Comparison of ENCODE assay signal across 17 cellular contexts in genomic region chr15:99052205-99052604, GRCh38. TPM values are rescaled to one million over a fixed set of nuclear protein-coding genes. Genes with fewer than 3 reads are reported as not detected.
DNase-seq lines count a peak whose midpoint lies in the region; ATAC-seq and TF ChIP-seq lines count a peak whose summit lies in the region.
"Had no signal": no experiment of that assay in that cellular context is flagged by ENCODE, and none has a peak within 500 bp of the region (broad histone marks: within the 10 kb centered on the region; RNA-seq: fewer than 3 reads in every experiment).

No MANE protein-coding gene starts in this region.

- H3K27ac ChIP-seq in neutrophil: peak overlapping the region; percentile 9
- H3K27ac ChIP-seq in tibial nerve: no peak overlapping the region
- H3K27ac ChIP-seq: parathyroid adenoma had no signal

- H3K27me3 Mint-ChIP-seq in activated CD4-positive, alpha-beta T cell treated with anti-CD3 and anti-CD28 coated beads, Interleukin-2, amount 10 ng/mL, durations not matched to agents 7 days and 5 days: peaks cover 7% of the 10 kb centered on the region

- H3K27ac Mint-ChIP-seq in activated CD4-positive, alpha-beta T cell treated with anti-CD3 and anti-CD28 coated beads, Interleukin-2, amount 10 ng/mL, durations not matched to agents 7 days and 5 days: no peak overlapping the region
- H3K27ac Mint-ChIP-seq: CD8-positive, alpha-beta T cell; mesothelial cell of epicardium had no signal

- POLR2A ChIA-PET in activated CD4-positive, alpha-beta T cell treated with anti-CD3 and anti-CD28 coated beads, Interleukin-2, amount 10 ng/mL, durations not matched to agents 7 days and 5 days (lab: Charles Lee): no interaction called here

- TF ChIP-seq POLR2A in tibial nerve (IDR thresholded peaks at IDR 0.05): no peak

- H3K4me3 Mint-ChIP-seq in activated CD4-positive, alpha-beta T cell treated with anti-CD3 and anti-CD28 coated beads, Interleukin-2, amount 10 ng/mL, durations not matched to agents 7 days and 5 days: no peak overlapping the region
- H3K4me3 Mint-ChIP-seq: CD8-positive, alpha-beta T cell; mesothelial cell of epicardium had no signal

- H3K4me3 ChIP-seq in neutrophil (ENCODE audit: low read depth in 1 of 2, low read length in 1 of 2): no peak overlapping the region
- no peak overlapping the region for H3K4me3 ChIP-seq in H7 (ENCODE audit: insufficient read depth, low read depth, low read length)
- no peak overlapping the region for H3K4me3 ChIP-seq in tibial nerve

- TF ChIP-seq EP300 in tibial nerve (IDR thresholded peaks at IDR 0.05): no peak

- DNase-seq in activated CD4-positive, alpha-beta T cell treated with anti-CD3 and anti-CD28 coated beads, Interleukin-2, amount 10 ng/mL, durations not matched to agents 7 days and 5 days: peak; percentile 10
- no peak for DNase-seq in activated CD4-positive, alpha-beta T cell treated with anti-CD3 and anti-CD28 coated beads for 4 hours
- DNase-seq in NOMO-1 treated with dmso at 0.1 percent for 144 hours (lab: John Stamatoyannopoulos, UW; ENCODE audit: unreplicated experiment) (peak; percentile 21), H7 (no peak), tibial nerve (ENCODE audit: low spot score in 2 of 2) (no peak), AML-193 (lab: John Stamatoyannopoulos, UW) (no peak)
- DNase-seq: effector memory CD4-positive, alpha-beta T cell; foreskin fibroblast; SHP77 treated with DMSO at 0.1 percent for 48 hours had no signal

- ATAC-seq in HG03097 (IDR thresholded peaks at IDR 0.05; ENCODE audit: low FRiP score, unreplicated experiment): peak; percentile 58
- ATAC-seq: CD8-positive, alpha-beta T cell had no signal

- peaks cover 4 to 9% of the 10 kb centered on the region in 2 experiments for H3K4me1 ChIP-seq in neutrophil (ENCODE audit: control insufficient read depth in 1 of 2, insufficient read depth in 1 of 2, low read depth in 1 of 2, low read length in 1 of 2)
- H3K4me1 ChIP-seq in tibial nerve: no peaks in the 10 kb centered on the region
- H3K4me1 ChIP-seq: parathyroid adenoma had no signal

- TF ChIP-seq CTCF in neutrophil (IDR thresholded peaks at IDR 0.05): no peak
- TF ChIP-seq CTCF in tibial nerve (IDR thresholded peaks at IDR 0.05): no peak

- no peaks in the 10 kb centered on the region for H3K36me3 Mint-ChIP-seq in activated CD4-positive, alpha-beta T cell treated with anti-CD3 and anti-CD28 coated beads, Interleukin-2, amount 10 ng/mL, durations not matched to agents 7 days and 5 days (ENCODE audit: low read depth)
- H3K36me3 Mint-ChIP-seq: CD8-positive, alpha-beta T cell; mesothelial cell of epicardium had no signal

- H3K9me3 Mint-ChIP-seq in activated CD4-positive, alpha-beta T cell treated with anti-CD3 and anti-CD28 coated beads, Interleukin-2, amount 10 ng/mL, durations not matched to agents 7 days and 5 days: no peaks in the 10 kb centered on the region
- H3K9me3 Mint-ChIP-seq: mesothelial cell of epicardium had no signal

- H3K36me3 ChIP-seq in neutrophil (no peaks in the 10 kb centered on the region), H7 (replicated peaks; ENCODE audit: control insufficient read depth, insufficient read depth, low read length) (no peaks in the 10 kb centered on the region), tibial nerve (no peaks in the 10 kb centered on the region)

- WGBS in tibial nerve, 2 donors: 39 to 42% methylated on average over 6 of the region's 6 CpGs

- peaks cover 6% of the 10 kb centered on the region for H3K4me1 Mint-ChIP-seq in activated CD4-positive, alpha-beta T cell treated with anti-CD3 and anti-CD28 coated beads, Interleukin-2, amount 10 ng/mL, durations not matched to agents 7 days and 5 days
- H3K4me1 Mint-ChIP-seq: mesothelial cell of epicardium had no signal

- H3K27me3 ChIP-seq in neutrophil (peaks cover 47% of the 10 kb centered on the region), H7 (ENCODE audit: control insufficient read depth, insufficient read depth, low read length) (no peaks in the 10 kb centered on the region), tibial nerve (no peaks in the 10 kb centered on the region)

- CTCF ChIA-PET in activated CD4-positive, alpha-beta T cell treated with anti-CD3 and anti-CD28 coated beads, Interleukin-2, amount 10 ng/mL, durations not matched to agents 7 days and 5 days (lab: Charles Lee): no interaction called here

- H3K9me3 ChIP-seq in neutrophil: no peaks in the 10 kb centered on the region
- H3K9me3 ChIP-seq in tibial nerve: no peaks in the 10 kb centered on the region

RNA-seq across cellular contexts. Expression of gene PGPEP1L, which starts 44.6 kb away (rescaled TPM):
- total RNA-seq in activated CD4-positive, alpha-beta T cell treated with anti-CD3 and anti-CD28 coated beads, Interleukin-2, amount 10 ng/mL, durations not matched to agents 7 days and 5 days: not detected
- not detected in 2 replicates for total RNA-seq in H7 (2014; rRNA removed; shearing (Covaris generic))
- total RNA-seq in tibial nerve: not detected
- total RNA-seq: activated CD8-positive, alpha-beta memory T cell treated with anti-CD3 and anti-CD28 coated beads for 36 hours; bronchial epithelial cell; CD8-positive, alpha-beta T cell; mesothelial cell of epicardium; subcutaneous adipose tissue had no signal

RNA-seq across cellular contexts. Expression of gene SYNM, which starts 52.7 kb away (rescaled TPM):
- under 1 TPM; 0.08 to 0.12 TPM for total RNA-seq in activated CD4-positive, alpha-beta T cell treated with anti-CD3 and anti-CD28 coated beads, Interleukin-2, amount 10 ng/mL, durations not matched to agents 7 days and 5 days
- total RNA-seq in H7 (2014; rRNA removed; shearing (Covaris generic)): 2.1 and 2.8 TPM in 2 replicates
- 10 to 100 TPM; 26.4 to 47.0 (median 29.6) TPM for total RNA-seq in tibial nerve

Comparison
In these comparisons a context has a peak if more than half of its experiments do, and no peak if none do; other contexts are left out.
1. DNase-seq: peak in activated CD4-positive, alpha-beta T cell treated with anti-CD3 and anti-CD28 coated beads, Interleukin-2, amount 10 ng/mL, durations not matched to agents 7 days and 5 days (single experiment) and NOMO-1 treated with dmso at 0.1 percent for 144 hours (single experiment); none in activated CD4-positive, alpha-beta T cell treated with anti-CD3 and anti-CD28 coated beads for 4 hours (0 of 2), H7 (single experiment), tibial nerve (0 of 2) and AML-193 (0 of 2).